8 cellular contexts compared by ENCODE assay signal in the genomic region with DNA sequence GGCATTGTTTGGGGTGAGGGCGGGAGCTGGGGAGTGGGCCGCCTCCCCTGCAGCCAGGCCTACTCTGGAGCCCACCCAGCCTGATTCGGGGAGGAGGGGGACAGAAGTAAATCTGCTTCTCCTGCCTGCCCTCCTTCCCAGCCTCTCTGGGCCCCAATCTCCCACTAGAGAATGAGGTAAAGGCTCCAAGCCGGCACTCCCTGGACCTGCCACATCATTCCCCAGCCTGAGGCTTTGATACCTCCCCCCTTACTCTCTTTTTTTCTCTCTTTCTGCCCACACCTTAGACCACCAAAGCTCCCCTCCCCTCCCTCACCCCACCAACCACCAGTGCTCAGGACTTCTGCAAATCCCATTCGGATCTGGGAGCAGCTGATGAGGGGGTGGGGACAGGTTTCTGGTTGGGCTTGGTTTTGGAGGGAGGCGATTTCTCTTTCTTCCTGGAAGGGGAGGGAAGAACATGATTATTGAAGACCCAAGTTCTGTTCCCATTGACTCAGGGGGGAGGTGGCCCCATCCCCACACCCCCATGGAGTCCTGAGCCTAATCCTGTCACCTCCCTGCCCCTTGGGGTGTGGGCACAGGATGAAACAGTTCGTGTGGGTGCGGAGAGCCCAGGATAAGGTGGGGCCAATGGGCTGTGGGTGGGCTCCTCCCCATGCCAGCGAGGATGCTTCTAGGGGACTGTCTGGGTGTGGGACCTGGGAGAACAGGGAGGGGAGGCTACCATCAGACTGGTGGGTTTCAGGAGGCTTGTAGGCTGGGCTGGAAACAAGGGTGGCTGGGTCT. TPM values are rescaled to one million over a fixed set of nuclear protein-coding genes. Genes with fewer than 3 reads are reported as not detected.
DNase-seq lines count a peak whose midpoint lies in the region; ATAC-seq and TF ChIP-seq lines count a peak whose summit lies in the region.

No MANE protein-coding gene starts in this region.

- POLR2A ChIA-PET in activated CD8-positive, alpha-beta T cell treated with anti-CD3 and anti-CD28 coated beads for 36 hours (lab: Charles Lee) = interaction anchor here (0.7 to 3.3 kb wide), 5 partner anchors 8 to 240 kb away, joined by 3 to 20 read pairs (median 5); a partner anchor contains a TSS

- H3K36me3 Mint-ChIP-seq in activated CD8-positive, alpha-beta T cell treated with anti-CD3 and anti-CD28 coated beads for 36 hours (ENCODE audit: low read depth) = peaks cover 27% of the 10 kb centered on the region

- no peak for TF ChIP-seq CTCF in activated CD8-positive, alpha-beta T cell treated with anti-CD3 and anti-CD28 coated beads for 36 hours (IDR thresholded peaks at IDR 0.05)
- no peak for TF ChIP-seq CTCF in foreskin fibroblast (IDR thresholded peaks at IDR 0.05; ENCODE audit: low read depth, low read length)
- TF ChIP-seq CTCF in retinal pigment epithelial cell (conservative IDR thresholded peaks at IDR 0.05; ENCODE audit: low read depth, low read length) = no peak

- intact Hi-C loops in activated CD8-positive, alpha-beta T cell treated with anti-CD3 and anti-CD28 coated beads for 36 hours (cut with micrococcal nuclease) = no loop called here

- peak overlapping the region; percentile 90 for H3K27ac Mint-ChIP-seq in activated CD8-positive, alpha-beta T cell treated with anti-CD3 and anti-CD28 coated beads for 36 hours

- peak overlapping the region; percentile 83 for H3K4me3 Mint-ChIP-seq in activated CD8-positive, alpha-beta T cell treated with anti-CD3 and anti-CD28 coated beads for 36 hours

- peak overlapping the region; percentile 88 to 94 for H3K4me3 ChIP-seq in foreskin fibroblast (ENCODE audit: low read depth in 1 of 2, low read length in 2 of 2)
- peak overlapping the region; percentile 90 for H3K4me3 ChIP-seq in retinal pigment epithelial cell (ENCODE audit: low read length)

- peaks cover 63% of the 10 kb centered on the region for H3K4me1 Mint-ChIP-seq in activated CD8-positive, alpha-beta T cell treated with anti-CD3 and anti-CD28 coated beads for 36 hours (ENCODE audit: low read depth)

- no peaks in the 10 kb centered on the region for H3K9me3 Mint-ChIP-seq in activated CD8-positive, alpha-beta T cell treated with anti-CD3 and anti-CD28 coated beads for 36 hours

- no peak for ATAC-seq in activated CD8-positive, alpha-beta T cell treated with anti-CD3 and anti-CD28 coated beads for 36 hours
- no peak for ATAC-seq in GM18498 (IDR thresholded peaks at IDR 0.05; ENCODE audit: unreplicated experiment)
- no peak for ATAC-seq in GM19397 (IDR thresholded peaks at IDR 0.05; ENCODE audit: unreplicated experiment)

- no peaks in the 10 kb centered on the region for H3K27me3 Mint-ChIP-seq in activated CD8-positive, alpha-beta T cell treated with anti-CD3 and anti-CD28 coated beads for 36 hours

- CTCF ChIA-PET in activated CD8-positive, alpha-beta T cell treated with anti-CD3 and anti-CD28 coated beads for 36 hours (lab: Charles Lee) = interaction anchor here (1.2 to 1.4 kb wide), 3 partner anchors 8 to 128 kb away, joined by 4 to 10 read pairs (median 4); a partner anchor contains a TSS

- DNase-seq in NCI-H510A treated with DMSO at 0.1 percent for 48 hours (lab: John Stamatoyannopoulos, UW) = peak; percentile 66
- no peak for DNase-seq in NCI-H510A (lab: John Stamatoyannopoulos, UW)
- peak; percentile 37 for DNase-seq in activated CD8-positive, alpha-beta T cell treated with anti-CD3 and anti-CD28 coated beads for 36 hours
- peak in 1 of 2 donors; percentile 55 for DNase-seq in foreskin fibroblast
- no peak for DNase-seq in retinal pigment epithelial cell (ENCODE audit: low read depth)
- no peak for DNase-seq in DMS114 treated with DMSO at 0.1 percent for 48 hours (lab: John Stamatoyannopoulos, UW; ENCODE audit: unreplicated experiment)

RNA-seq across cellular contexts. Expression of a gene that starts 1.3 kb away (rescaled TPM):
- total RNA-seq in activated CD8-positive, alpha-beta T cell treated with anti-CD3 and anti-CD28 coated beads for 36 hours = 100 to 1,000 TPM; 125 to 129 TPM

RNA-seq across cellular contexts. Expression of a gene that starts 8.0 kb away (rescaled TPM):
- 10 to 100 TPM; 47.9 to 48.4 TPM for total RNA-seq in activated CD8-positive, alpha-beta T cell treated with anti-CD3 and anti-CD28 coated beads for 36 hours

RNA-seq across cellular contexts. Expression of a gene that starts 32.3 kb away (rescaled TPM):
- total RNA-seq in activated CD8-positive, alpha-beta T cell treated with anti-CD3 and anti-CD28 coated beads for 36 hours = under 1 TPM; 0.83 to 0.85 TPM

Comparison
In these comparisons a context has a peak if more than half of its experiments do, and no peak if none do; other contexts are left out.
1. DNase-seq: peak in NCI-H510A treated with DMSO at 0.1 percent for 48 hours (single experiment) and activated CD8-positive, alpha-beta T cell treated with anti-CD3 and anti-CD28 coated beads for 36 hours (single experiment); none in NCI-H510A (single experiment), retinal pigment epithelial cell (single experiment) and DMS114 treated with DMSO at 0.1 percent for 48 hours (single experiment).